In the genomic region with DNA sequence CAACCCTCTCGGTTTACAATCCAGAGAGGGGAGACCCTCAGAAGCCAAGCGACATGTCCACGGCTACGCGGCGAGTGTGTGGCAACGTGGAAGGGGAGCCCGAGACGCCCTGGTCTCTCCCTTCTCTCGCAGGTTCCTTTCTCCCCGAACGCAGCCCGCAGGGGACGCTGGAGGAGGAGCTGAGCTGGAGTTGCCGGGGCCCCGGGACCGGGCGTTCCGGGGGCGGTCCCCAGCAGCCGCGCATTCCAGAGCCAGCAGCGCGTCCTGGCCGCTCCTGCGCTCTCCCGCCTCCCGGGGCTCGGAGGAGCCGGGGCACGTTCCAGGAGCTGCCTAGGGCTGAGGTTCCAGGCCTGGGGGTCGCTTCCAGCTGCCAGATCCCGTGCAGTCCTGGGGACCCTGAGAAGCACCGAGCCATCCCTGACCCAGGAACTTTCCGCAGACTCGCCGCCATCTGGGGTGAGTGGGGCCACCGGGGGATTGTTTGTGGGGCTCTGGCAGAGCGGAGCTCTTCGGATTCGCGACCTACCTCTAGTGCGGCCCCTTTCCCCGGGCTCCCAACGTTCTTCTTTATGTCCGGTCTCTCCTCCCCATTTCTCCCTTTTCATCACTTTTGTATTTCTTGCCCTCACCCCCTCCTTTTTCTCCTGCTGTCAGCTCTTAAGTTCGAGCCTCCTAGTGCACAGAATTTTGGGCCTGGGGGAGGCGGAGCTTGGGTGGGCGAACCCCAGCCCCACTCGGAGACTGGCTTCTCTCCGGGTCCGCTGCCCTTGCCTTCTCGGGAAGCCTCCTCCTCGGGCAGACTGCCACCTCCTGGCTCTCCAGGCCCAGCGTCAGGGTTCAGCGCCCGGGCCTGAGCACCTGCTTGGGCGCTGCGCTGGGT, we compare ENCODE assay signal across 8 cellular contexts. TPM values are rescaled to one million over a fixed set of nuclear protein-coding genes. Genes with fewer than 3 reads are reported as not detected.
DNase-seq lines count a peak whose midpoint lies in the region; ATAC-seq and TF ChIP-seq lines count a peak whose summit lies in the region.

A gene with protein sequence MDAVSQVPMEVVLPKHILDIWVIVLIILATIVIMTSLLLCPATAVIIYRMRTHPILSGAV (plus strand): TSS at position 241 of the 880 bp plus-strand sequence. CDS start 16,684 bp downstream, outside the sequence.

- in situ Hi-C loops in ACHN (cut with HindIII; ENCODE audit: low pct_ligation_motif_present, low pct_unique_long_range_greater_than_20kb, low sequenced_read_pairs): no loop called here

- intact Hi-C loops in psoas muscle (cut with DNase I): loop anchor here in 1 of 2 donors (10.0 kb wide), 1 partner anchor 674 kb away; no protein-coding TSS in a partner anchor

- H3K4me1 Mint-ChIP-seq in IgD-negative memory B cell (peaks cover 9 to 16% (median 12%) of the 10 kb centered on the region in 3 donors), T-helper 17 cell (peaks cover 34% of the 10 kb centered on the region)

- WGBS in psoas muscle, 3 donors: 0 to 1% (median 0%) methylated on average over 57 to 59 of the region's 59 CpGs

- H3K4me1 ChIP-seq in right atrium auricular region: peaks cover 0 to 53% of the 10 kb centered on the region in 2 donors
- peaks cover 11% of the 10 kb centered on the region for H3K4me1 ChIP-seq in psoas muscle

- H3K36me3 Mint-ChIP-seq in IgD-negative memory B cell (no peaks in the 10 kb centered on the region), T-helper 17 cell (ENCODE audit: low read depth) (no peaks in the 10 kb centered on the region)

- H3K9me3 Mint-ChIP-seq in IgD-negative memory B cell: peaks cover 0 to 2% (median 0%) of the 10 kb centered on the region in 3 donors

- peak in 1 of 2 donors; percentile 53 for TF ChIP-seq CTCF in right atrium auricular region (IDR thresholded peaks at IDR 0.05)
- TF ChIP-seq CTCF in psoas muscle (IDR thresholded peaks at IDR 0.05): peak; percentile 4

- H3K27ac ChIP-seq in right atrium auricular region (peak within 1 kb of the TSS; percentile 92 to 96), psoas muscle (peak within 1 kb of the TSS; percentile 79)

- DNase-seq in ACHN: peak; percentile 77
- peak; percentile 44 to 47 (median 47) for DNase-seq in T-helper 17 cell
- DNase-seq in amygdala (lab: John Stamatoyannopoulos, UW): peak in 30 of 56 donors; percentile 8 to 63 (median 28)
- peak; percentile 86 for DNase-seq in right atrium auricular region (ENCODE audit: low spot score)
- DNase-seq in psoas muscle: peak; percentile 85 to 91

- H3K36me3 ChIP-seq in right atrium auricular region (no peaks in the 10 kb centered on the region), psoas muscle (ENCODE audit: insufficient read depth in 1 of 2, low read depth in 1 of 2) (no peaks in the 10 kb centered on the region)

- H3K27me3 ChIP-seq in right atrium auricular region (no peaks in the 10 kb centered on the region), psoas muscle (ENCODE audit: insufficient read depth in 3 of 3, low read length in 2 of 3) (no peaks in the 10 kb centered on the region)

- ATAC-seq in GM18511 (IDR thresholded peaks at IDR 0.05; ENCODE audit: unreplicated experiment) (peak; percentile 37), T-helper 17 cell (peak; percentile 69), psoas muscle (peak; percentile 73 to 85 (median 80)), HG03342 (IDR thresholded peaks at IDR 0.05; ENCODE audit: unreplicated experiment) (no peak)

- H3K9me3 ChIP-seq in T-helper 17 cell (ENCODE audit: control insufficient read depth, low read length, poor library complexity, severe bottlenecking) (no peaks in the 10 kb centered on the region), right atrium auricular region (no peaks in the 10 kb centered on the region), psoas muscle (no peaks in the 10 kb centered on the region)

- H3K27ac Mint-ChIP-seq in IgD-negative memory B cell (peak within 1 kb of the TSS in 1 of 3 donors; percentile 62), T-helper 17 cell (peak within 1 kb of the TSS; percentile 67)

- H3K4me3 Mint-ChIP-seq in IgD-negative memory B cell (peak within 1 kb of the TSS; percentile 6 to 95 (median 81)), T-helper 17 cell (peak within 1 kb of the TSS; percentile 99)

- H3K27me3 Mint-ChIP-seq in IgD-negative memory B cell (peaks cover 26% of the 10 kb centered on the region), T-helper 17 cell (no peaks in the 10 kb centered on the region)

- H3K4me3 ChIP-seq in right atrium auricular region: peak within 1 kb of the TSS; percentile 80 to 82
- H3K4me3 ChIP-seq in psoas muscle: peak within 1 kb of the TSS; percentile 79

RNA-seq across cellular contexts. Expression of the gene that starts here (rescaled TPM):
- 0.95 TPM for polyA plus RNA-seq in IgD-negative memory B cell
- 10 to 100 TPM in 1 of 2 donors, 1 to 10 TPM in 1; 3.9 to 24.0 TPM for total RNA-seq in T-helper 17 cell
- 10 to 100 TPM; 24.6 to 48.1 TPM for total RNA-seq in right atrium auricular region
- 1 to 10 TPM; 6.4 to 7.0 (median 6.8) TPM for total RNA-seq in psoas muscle
- polyA plus RNA-seq in psoas muscle: 10 to 100 TPM in 1 of 3 donors, 1 to 10 TPM in 2; 9.6 to 25.5 (median 9.6) TPM

Comparison
In these comparisons a context has a peak if more than half of its experiments do, and no peak if none do; other contexts are left out.
1. DNase-seq: peak in every context shown above with its lines; median percentile 88 in psoas muscle; 86 in right atrium auricular region; 77 in ACHN; 47 in T-helper 17 cell; 28 in amygdala.